In the genomic region with DNA sequence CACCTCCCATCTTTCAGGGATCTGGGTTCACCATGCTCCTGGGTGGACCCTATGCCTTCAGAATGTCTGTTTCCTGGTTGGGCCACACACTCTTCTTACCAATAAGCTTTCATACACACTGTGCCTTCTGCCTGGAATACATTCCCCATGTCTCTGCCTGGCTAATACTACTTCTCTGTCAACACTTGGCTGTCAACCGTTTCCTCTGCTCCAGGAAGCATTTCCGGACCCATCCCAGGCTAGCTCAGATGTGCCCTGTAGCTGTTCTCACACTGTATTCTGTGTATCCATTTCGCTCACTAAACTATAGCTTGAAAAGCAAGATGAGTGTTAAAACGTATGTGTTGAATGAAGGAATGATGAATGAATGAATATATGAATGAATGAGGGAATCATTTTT, we compare ENCODE assay signal across 6 cellular contexts. TPM values are rescaled to one million over a fixed set of nuclear protein-coding genes. Genes with fewer than 3 reads are reported as not detected.
"Had no signal": no experiment of that assay in that cellular context is flagged by ENCODE, and none has a peak within 500 bp of the region (broad histone marks: within the 10 kb centered on the region; RNA-seq: fewer than 3 reads in every experiment).

No MANE protein-coding gene starts in this region.

RNA-seq across cellular contexts. Expression of gene RHCE, which starts 33.5 kb away (rescaled TPM):
- total RNA-seq: natural killer cell treated with Interleukin-12 subunit alpha and Interleukin-12 subunit beta and Interleukin-15 and Interleukin-18, amount 100 ng/mL, for 72 hours; neural crest cell; posterior vena cava; subcutaneous adipose tissue; thoracic aorta; vagina had no signal
